In the genomic region with DNA sequence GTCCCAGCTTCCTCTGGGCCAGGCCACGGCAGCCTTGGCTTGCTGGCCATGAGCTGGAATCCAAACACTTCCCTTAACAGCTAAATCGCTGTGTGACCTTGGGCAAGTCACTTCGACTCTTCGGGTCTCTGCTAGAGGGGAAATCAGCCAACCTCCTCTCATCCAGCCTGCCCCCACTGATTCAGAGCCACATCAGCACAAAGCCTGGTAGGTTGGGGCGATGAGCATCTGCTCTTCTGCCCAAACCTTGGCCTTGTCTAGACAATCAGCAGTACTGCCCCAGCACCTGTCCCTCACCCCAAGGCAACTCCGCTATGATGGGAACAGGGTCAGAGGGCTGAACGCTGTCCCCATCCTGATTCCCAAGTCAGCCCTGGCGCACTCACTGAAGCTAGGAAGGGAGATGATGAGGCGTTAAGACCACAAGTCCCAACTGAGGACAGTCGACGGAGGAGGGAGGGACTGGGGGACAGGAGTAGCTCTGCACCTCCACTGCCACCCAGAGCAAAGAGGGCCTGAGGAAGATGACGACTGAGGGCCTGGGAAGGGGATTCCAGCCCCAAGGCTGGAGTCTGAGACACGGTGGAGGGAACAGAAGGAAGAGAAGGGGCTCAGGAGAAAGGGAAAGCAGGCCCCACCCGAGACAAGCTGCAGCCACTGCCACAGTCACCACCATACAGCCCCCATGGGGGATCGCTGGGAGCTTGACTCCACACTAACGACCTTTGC, we compare ENCODE assay signal across 8 cellular contexts. TPM values are rescaled to one million over a fixed set of nuclear protein-coding genes. Genes with fewer than 3 reads are reported as not detected.
A peak's percentile ranks its signal among the peaks of the same experiment; 100 is the strongest.
DNase-seq lines count a peak whose midpoint lies in the region; ATAC-seq and TF ChIP-seq lines count a peak whose summit lies in the region.

No MANE protein-coding gene starts in this region.

- ATAC-seq in effector memory CD8-positive, alpha-beta T cell (replicated peaks) = no peak

- intact Hi-C loops in Caco-2 (cut with micrococcal nuclease; ENCODE audit: unreplicated experiment) = loop anchor here (5.0 kb wide), 1 partner anchor 118 kb away; the partner anchor contains the start of gene PAFAH1B1

- no peak for TF ChIP-seq POLR2A in NB4 (IDR thresholded peaks at IDR 0.05; ENCODE audit: extremely low read depth, insufficient read length)

- TSS peak; percentile 61 for BruUV-seq in Caco-2 (replicated peaks; lab: Mats Ljungman, UMichigan)

- H3K27me3 ChIP-seq in Caco-2 (replicated peaks; ENCODE audit: control insufficient read depth, insufficient read depth, low read length) (no peaks in the 10 kb centered on the region), neuron (ENCODE audit: insufficient read depth, low read length) (no peaks in the 10 kb centered on the region)

- TF ChIP-seq CTCF in Caco-2 (IDR thresholded peaks at IDR 0.05; ENCODE audit: insufficient read depth in 1 of 2, low read depth in 1 of 2, low read length in 1 of 2, severe bottlenecking in 1 of 2, unreplicated experiment in 1 of 2) (no peak), NB4 (IDR thresholded peaks at IDR 0.05; ENCODE audit: low read depth, low read length) (no peak)

- no peaks in the 10 kb centered on the region for H3K27me3 Mint-ChIP-seq in Caco-2 (ENCODE audit: insufficient read depth, unreplicated experiment)
- no peaks in the 10 kb centered on the region for H3K27me3 Mint-ChIP-seq in effector memory CD8-positive, alpha-beta T cell

- H3K9me3 Mint-ChIP-seq in Caco-2 (ENCODE audit: unreplicated experiment) = no peaks in the 10 kb centered on the region
- H3K9me3 Mint-ChIP-seq in effector memory CD8-positive, alpha-beta T cell = no peaks in the 10 kb centered on the region

- H3K9me3 ChIP-seq in Caco-2 (no peaks in the 10 kb centered on the region), neuron (ENCODE audit: low read length) (no peaks in the 10 kb centered on the region)

- peaks cover 17% of the 10 kb centered on the region for H3K4me1 ChIP-seq in Caco-2
- H3K4me1 ChIP-seq in neuron (ENCODE audit: insufficient read depth, low read length) = peaks cover 14% of the 10 kb centered on the region

- POLR2A ChIA-PET in Caco-2 (lab: Charles Lee) = interaction anchor here (0.6 to 1.6 kb wide), 4 partner anchors 14 to 309 kb away, joined by 3 to 7 read pairs (median 3); no protein-coding TSS in a partner anchor

- CTCF ChIA-PET in Caco-2 (lab: Charles Lee) = interaction anchor here (0.6 kb wide), 2 partner anchors 341 to 374 kb away, joined by 3 read pairs; partner anchors contain the start of gene TSR1

- peaks cover 24% of the 10 kb centered on the region for H3K4me1 Mint-ChIP-seq in Caco-2 (ENCODE audit: low read depth, unreplicated experiment)
- peaks cover 39 to 42% of the 10 kb centered on the region in 2 donors for H3K4me1 Mint-ChIP-seq in effector memory CD8-positive, alpha-beta T cell (ENCODE audit: low read depth in 2 of 2)

- DNase-seq in Caco-2 (no peak), NB4 (ENCODE audit: low read depth) (peak; percentile 37), hypothalamus (lab: John Stamatoyannopoulos, UW) (no peak), hepatic stellate cell (ENCODE audit: low spot score) (no peak)
- no peak for DNase-seq in effector memory CD8-positive, alpha-beta T cell
- DNase-seq in activated CD8-positive, alpha-beta memory T cell treated with anti-CD3 and anti-CD28 coated beads for 24 hours = no peak
- DNase-seq in stimulated activated CD4-positive, alpha-beta T cell treated with anti-CD3 and anti-CD28 coated beads, Interleukin-4, amount 100 ng/mL, for 1 hour = no peak

- H3K4me3 Mint-ChIP-seq in Caco-2 (ENCODE audit: unreplicated experiment) = peak overlapping the region; percentile 98
- H3K4me3 Mint-ChIP-seq in effector memory CD8-positive, alpha-beta T cell = peak overlapping the region; percentile 83 to 84

- H3K36me3 ChIP-seq in Caco-2 (ENCODE audit: control insufficient read depth, insufficient read depth, low read length) (0 out of 2 replicates have a peak, but pooled peaks cover 1% of the 10 kb centered on the region), neuron (ENCODE audit: insufficient read depth, low read length) (no peaks in the 10 kb centered on the region)

- peaks cover 30% of the 10 kb centered on the region for H3K36me3 Mint-ChIP-seq in Caco-2 (ENCODE audit: insufficient read depth, unreplicated experiment)
- peaks cover 31% of the 10 kb centered on the region for H3K36me3 Mint-ChIP-seq in effector memory CD8-positive, alpha-beta T cell (ENCODE audit: insufficient read depth)

- H2AFZ ChIP-seq in neuron (ENCODE audit: low read depth, low read length) = no peak overlapping the region

- H3K4me3 ChIP-seq in Caco-2 (ENCODE audit: low read depth, low read length) (peak overlapping the region; percentile 95), NB4 (ENCODE audit: low read depth, low read length) (peak overlapping the region; percentile 87), neuron (ENCODE audit: low read length) (peak overlapping the region; percentile 58)

- peak overlapping the region; percentile 97 for H3K27ac Mint-ChIP-seq in Caco-2 (ENCODE audit: unreplicated experiment)
- H3K27ac Mint-ChIP-seq in effector memory CD8-positive, alpha-beta T cell = peak overlapping the region; percentile 73 to 87

RNA-seq across cellular contexts. Expression of gene CLUH, which starts 1.3 kb away (rescaled TPM):
- 161 and 164 TPM in 2 replicates for total RNA-seq in Caco-2 (2022)

RNA-seq across cellular contexts. Expression of gene CCDC92B, which starts 39.2 kb away (rescaled TPM):
- total RNA-seq in Caco-2 (2022) = 0.66 and 1.1 TPM in 2 replicates
